ENCODE assay signal across 10 cellular contexts in genomic region chr14:52917732-52918131, GRCh38. TPM values are rescaled to one million over a fixed set of nuclear protein-coding genes. Genes with fewer than 3 reads are reported as not detected.
A peak's percentile ranks its signal among the peaks of the same experiment; 100 is the strongest.
DNase-seq lines count a peak whose midpoint lies in the region; ATAC-seq and TF ChIP-seq lines count a peak whose summit lies in the region.
"Had no signal": no experiment of that assay in that cellular context is flagged by ENCODE, and none has a peak within 500 bp of the region (broad histone marks: within the 10 kb centered on the region; RNA-seq: fewer than 3 reads in every experiment).

No MANE protein-coding gene starts in this region.

- no peaks in the 10 kb centered on the region for H3K27me3 Mint-ChIP-seq in activated naive CD8-positive, alpha-beta T cell
- H3K27me3 Mint-ChIP-seq in activated naive CD8-positive, alpha-beta T cell treated with anti-CD3 and anti-CD28 coated beads, Interleukin-2, amount 50 U/mL, for 24 hours, result no peaks in the 10 kb centered on the region
- H3K27me3 Mint-ChIP-seq: dendritic cell treated with granulocyte-macrophage colony-stimulating factor and Interleukin-4, amounts not matched to agents 40 ng/mL and 50 ng/mL, for 4 days had no signal

- TF ChIP-seq CTCF in brain microvascular endothelial cell (IDR thresholded peaks at IDR 0.05; ENCODE audit: low read depth, low read length, missing control alignments) (no peak), right lobe of liver (IDR thresholded peaks at IDR 0.05) (no peak), transverse colon (IDR thresholded peaks at IDR 0.05) (no peak)

- DNase-seq in activated naive CD8-positive, alpha-beta T cell treated with anti-CD3 and anti-CD28 coated beads, Interleukin-2, amount 50 U/mL, for 24 hours, result no peak
- DNase-seq in brain microvascular endothelial cell (peak; percentile 13), right lobe of liver (peak in 1 of 3 donors; percentile 63), transverse colon (no peak)
- DNase-seq in stimulated activated naive CD4-positive, alpha-beta T cell treated with Interleukin-2 at 50 U/mL for 16 hours (lab: John Stamatoyannopoulos, UW), result no peak
- DNase-seq: activated CD4-positive, alpha-beta T cell treated with anti-CD3 and anti-CD28 coated beads, Interleukin-2, amount 50 U/mL, for 48 hours had no signal

- H3K4me1 ChIP-seq in right lobe of liver, result peaks cover 0 to 71% (median 32%) of the 10 kb centered on the region in 4 donors
- peaks cover 15 to 48% (median 27%) of the 10 kb centered on the region in 4 donors for H3K4me1 ChIP-seq in transverse colon

- in situ Hi-C loops in brain microvascular endothelial cell (cut with HindIII; ENCODE audit: low pct_ligation_motif_present, low sequenced_read_pairs) (no loop called here), transverse colon (cut with MboI; ENCODE audit: low pct_ligation_motif_present in 1 of 4, low pct_unique_long_range_greater_than_20kb in 1 of 4, low sequenced_read_pairs in 3 of 4) (no loop called here)

- no peaks in the 10 kb centered on the region for H3K27me3 ChIP-seq in brain microvascular endothelial cell (replicated peaks)
- H3K27me3 ChIP-seq in right lobe of liver, result no peaks in the 10 kb centered on the region
- no peaks in the 10 kb centered on the region for H3K27me3 ChIP-seq in transverse colon

- TF ChIP-seq POLR2A in right lobe of liver (IDR thresholded peaks at IDR 0.05), result no peak
- no peak for TF ChIP-seq POLR2A in transverse colon (IDR thresholded peaks at IDR 0.05)

- H3K9me3 Mint-ChIP-seq in activated naive CD8-positive, alpha-beta T cell (ENCODE audit: low read depth), result no peaks in the 10 kb centered on the region
- no peaks in the 10 kb centered on the region for H3K9me3 Mint-ChIP-seq in activated naive CD8-positive, alpha-beta T cell treated with anti-CD3 and anti-CD28 coated beads, Interleukin-2, amount 50 U/mL, for 24 hours
- H3K9me3 Mint-ChIP-seq: dendritic cell treated with granulocyte-macrophage colony-stimulating factor and Interleukin-4, amounts not matched to agents 40 ng/mL and 50 ng/mL, for 4 days had no signal

- no peak for ATAC-seq in activated naive CD8-positive, alpha-beta T cell treated with anti-CD3 and anti-CD28 coated beads, Interleukin-2, amount 50 U/mL, for 24 hours
- ATAC-seq in right lobe of liver (peak; percentile 48 to 81 (median 67)), HG02571 (IDR thresholded peaks at IDR 0.05; ENCODE audit: unreplicated experiment) (no peak), HG03565 (IDR thresholded peaks at IDR 0.05; ENCODE audit: unreplicated experiment) (no peak)

- TF ChIP-seq EP300 in transverse colon (IDR thresholded peaks at IDR 0.05; ENCODE audit: low read depth), result no peak

- H3K4me1 Mint-ChIP-seq in activated naive CD8-positive, alpha-beta T cell (ENCODE audit: low read depth), result peaks cover 27% of the 10 kb centered on the region
- peaks cover 22% of the 10 kb centered on the region for H3K4me1 Mint-ChIP-seq in activated naive CD8-positive, alpha-beta T cell treated with anti-CD3 and anti-CD28 coated beads, Interleukin-2, amount 50 U/mL, for 24 hours

- WGBS in right lobe of liver (ENCODE audit: insufficient coverage, low coverage, low lambda C conversion rate, missing lambda C conversion rate), result 15% methylated on average over 1 of the region's 1 CpG
- 75 to 92% methylated on average over 1 of the region's 1 CpG for WGBS in transverse colon (ENCODE audit: low coverage in 1 of 2), 2 donors

- H3K36me3 Mint-ChIP-seq in activated naive CD8-positive, alpha-beta T cell, result no peaks in the 10 kb centered on the region
- no peaks in the 10 kb centered on the region for H3K36me3 Mint-ChIP-seq in activated naive CD8-positive, alpha-beta T cell treated with anti-CD3 and anti-CD28 coated beads, Interleukin-2, amount 50 U/mL, for 24 hours (ENCODE audit: low read depth)

- H3K36me3 ChIP-seq in brain microvascular endothelial cell (replicated peaks), result peaks cover 5% of the 10 kb centered on the region
- no peaks in the 10 kb centered on the region for H3K36me3 ChIP-seq in right lobe of liver
- H3K36me3 ChIP-seq in transverse colon, result no peaks in the 10 kb centered on the region

- no peak overlapping the region for H3K4me3 Mint-ChIP-seq in activated naive CD8-positive, alpha-beta T cell
- no peak overlapping the region for H3K4me3 Mint-ChIP-seq in activated naive CD8-positive, alpha-beta T cell treated with anti-CD3 and anti-CD28 coated beads, Interleukin-2, amount 50 U/mL, for 24 hours
- H3K4me3 Mint-ChIP-seq: dendritic cell treated with granulocyte-macrophage colony-stimulating factor and Interleukin-4, amounts not matched to agents 40 ng/mL and 50 ng/mL, for 4 days had no signal

- H3K27ac ChIP-seq in brain microvascular endothelial cell (no peak overlapping the region), right lobe of liver (peak overlapping the region; percentile 27 to 50 (median 28)), transverse colon (peak overlapping the region; percentile 1 to 63 (median 62))

- H3K4me3 ChIP-seq in brain microvascular endothelial cell (ENCODE audit: low read depth, low read length), result no peak overlapping the region
- no peak overlapping the region for H3K4me3 ChIP-seq in right lobe of liver
- H3K4me3 ChIP-seq in transverse colon, result no peak overlapping the region

- intact Hi-C loops in right lobe of liver (cut with DNase I) (no loop called here), transverse colon (cut with DNase I; ENCODE audit: low total_unique reads) (no loop called here)

- no peaks in the 10 kb centered on the region for H3K9me3 ChIP-seq in right lobe of liver
- H3K9me3 ChIP-seq in transverse colon, result no peaks in the 10 kb centered on the region

- H3K27ac Mint-ChIP-seq in activated naive CD8-positive, alpha-beta T cell, result peak overlapping the region; percentile 70
- H3K27ac Mint-ChIP-seq in activated naive CD8-positive, alpha-beta T cell treated with anti-CD3 and anti-CD28 coated beads, Interleukin-2, amount 50 U/mL, for 24 hours, result no peak overlapping the region
- H3K27ac Mint-ChIP-seq: dendritic cell treated with granulocyte-macrophage colony-stimulating factor and Interleukin-4, amounts not matched to agents 40 ng/mL and 50 ng/mL, for 4 days had no signal

RNA-seq across cellular contexts. Expression of gene FERMT2, which starts 33.1 kb away (rescaled TPM):
- total RNA-seq in right lobe of liver (10 to 100 TPM; 40.4 to 64.5 (median 53.3) TPM), transverse colon (100 to 1,000 TPM in 1 of 4 donors, 10 to 100 TPM in 3; 38.6 to 186 (median 62.7) TPM)

Comparison
In these comparisons a context has a peak if more than half of its experiments do, and no peak if none do; other contexts are left out.
1. ATAC-seq: peak in right lobe of liver (4 of 4); none in activated naive CD8-positive, alpha-beta T cell treated with anti-CD3 and anti-CD28 coated beads, Interleukin-2, amount 50 U/mL, for 24 hours (single experiment), HG02571 (single experiment) and HG03565 (single experiment).